Comparison of ENCODE assay signal across 15 cellular contexts in the genomic region with DNA sequence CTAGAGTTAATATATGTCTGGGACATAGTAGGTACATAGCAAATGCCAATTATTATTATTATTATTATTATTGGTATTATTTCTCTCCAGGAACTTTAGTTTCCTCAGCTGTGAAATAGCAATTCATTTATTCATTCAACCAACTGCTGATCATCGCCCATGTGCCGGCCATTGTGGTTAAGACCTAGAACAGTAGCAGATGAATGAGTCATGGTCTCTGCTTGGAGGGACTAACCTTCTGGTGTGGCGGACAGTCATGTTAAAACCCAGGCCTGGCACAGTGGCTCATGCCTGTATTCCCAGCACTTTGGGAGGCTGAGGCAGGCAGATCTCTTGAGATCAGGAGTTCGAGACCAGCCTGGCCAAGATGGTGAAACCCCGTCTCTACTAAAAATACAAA. TPM values are rescaled to one million over a fixed set of nuclear protein-coding genes. Genes with fewer than 3 reads are reported as not detected.
DNase-seq lines count a peak whose midpoint lies in the region; ATAC-seq, FAIRE-seq and TF ChIP-seq lines count a peak whose summit lies in the region.
"Had no signal": no experiment of that assay in that cellular context is flagged by ENCODE, and none has a peak within 500 bp of the region (broad histone marks: within the 10 kb centered on the region; RNA-seq: fewer than 3 reads in every experiment).

No MANE protein-coding gene starts in this region.

- H4K20me1 ChIP-seq in IMR-90 (ENCODE audit: insufficient read depth, low read length), result no peaks in the 10 kb centered on the region
- H4K20me1 ChIP-seq in astrocyte (ENCODE audit: insufficient read depth, low read length), result no peaks in the 10 kb centered on the region
- no peaks in the 10 kb centered on the region for H4K20me1 ChIP-seq in OCI-LY7 (ENCODE audit: insufficient read depth, low read length)

- H3K9ac ChIP-seq in IMR-90 (ENCODE audit: low read depth, low read length), result no peak overlapping the region
- H3K9ac ChIP-seq in astrocyte (ENCODE audit: low read length), result no peak overlapping the region

- H3K9me3 ChIP-seq in IMR-90 (ENCODE audit: control insufficient read depth, insufficient read depth, low read length), result peaks cover 2% of the 10 kb centered on the region; the same call in 1 of the 2 replicates
- no peaks in the 10 kb centered on the region for H3K9me3 ChIP-seq in astrocyte (ENCODE audit: insufficient read depth, low read depth, low read length)
- H3K9me3 ChIP-seq in OCI-LY7 (ENCODE audit: low read length), result no peaks in the 10 kb centered on the region
- H3K9me3 ChIP-seq: mucosa of descending colon had no signal

- 60% methylated on average over 1 of the region's 5 CpGs; no CpG with 5 or more reads in 1 of the 2 experiments for WGBS in IMR-90 (ENCODE audit: extremely low coverage in 2 of 2, insufficient read length in 1 of 2), 2 experiments

- H3K18ac ChIP-seq in IMR-90 (ENCODE audit: low read depth, low read length), result no peak overlapping the region

- H4K91ac ChIP-seq in IMR-90 (ENCODE audit: insufficient read depth, low read depth, low read length), result no peak overlapping the region

- H3K27me3 ChIP-seq in IMR-90 (ENCODE audit: control insufficient read depth, insufficient read depth, low read length) (peaks cover 14% of the 10 kb centered on the region), astrocyte (ENCODE audit: insufficient read depth, low read length) (peaks cover 2% of the 10 kb centered on the region)

- no peaks in the 10 kb centered on the region for H3K36me3 ChIP-seq in IMR-90 (ENCODE audit: control insufficient read depth, insufficient read depth, low read length)
- H3K36me3 ChIP-seq in astrocyte (ENCODE audit: insufficient read depth, low read length), result no peaks in the 10 kb centered on the region
- H3K36me3 ChIP-seq in OCI-LY7 (ENCODE audit: insufficient read depth, low read length), result no peaks in the 10 kb centered on the region

- H3K4me1 ChIP-seq in IMR-90 (ENCODE audit: control insufficient read depth, insufficient read depth, low read length) (no peaks in the 10 kb centered on the region; the same call in 1 of the 2 replicates), astrocyte (ENCODE audit: insufficient read depth, low read length) (no peaks in the 10 kb centered on the region), OCI-LY7 (ENCODE audit: insufficient read depth, low read length, poor library complexity, severe bottlenecking) (peaks cover 4% of the 10 kb centered on the region)

- CTCF ChIA-PET in IMR-90 (lab: Yijun Ruan, JAX) (interaction anchor here (0.6 kb wide), 1 partner anchor 71 kb away, joined by 5 read pairs; no protein-coding TSS in a partner anchor), OCI-LY7 (lab: Charles Lee; ENCODE audit: unreplicated experiment) (interaction anchor here (0.6 to 1.7 kb wide), 2 partner anchors 290 to 1369 kb away, joined by 3 to 5 read pairs; no protein-coding TSS in a partner anchor)

- no peaks in the 10 kb centered on the region for H3K79me1 ChIP-seq in IMR-90 (ENCODE audit: low read depth in 1 of 2, low read length in 2 of 2)

- no peaks in the 10 kb centered on the region for H3K79me2 ChIP-seq in astrocyte (ENCODE audit: insufficient read depth, low read length)
- H3K79me2 ChIP-seq in OCI-LY7 (ENCODE audit: insufficient read depth, low read depth, low read length), result no peaks in the 10 kb centered on the region

- H2BK15ac ChIP-seq in IMR-90 (ENCODE audit: low read depth, low read length), result no peak overlapping the region

- in situ Hi-C loops in IMR-90 (cut with MboI; ENCODE audit: low sequenced_read_pairs), result loop anchor here (10.0 to 25.0 kb wide), 2 partner anchors 107 to 235 kb away; a partner anchor contains a TSS

- H3K9me1 ChIP-seq in IMR-90 (ENCODE audit: insufficient read depth, low read length), result peaks cover 6% of the 10 kb centered on the region; the same call in 1 of the 2 replicates

- DNase-seq in AG20443 (ENCODE audit: low spot score) (peak; percentile 85), IMR-90 (peak; percentile 84), astrocyte (ENCODE audit: low read depth) (peak; percentile 79), foreskin melanocyte (peak; percentile 59), NOMO-1 treated with dmso at 0.1 percent for 144 hours (lab: John Stamatoyannopoulos, UW; ENCODE audit: unreplicated experiment) (no peak), activated T-cell treated with anti-CD3 and anti-CD28 coated beads for 4 hours (no peak), OCI-LY7 (ENCODE audit: low spot score) (no peak)
- no peak for DNase-seq in activated effector memory CD4-positive, alpha-beta T cell treated with Interleukin-2 at 50 U/mL for 16 hours
- DNase-seq: activated CD8-positive, alpha-beta T cell treated with anti-CD3 and anti-CD28 coated beads for 36 hours; effector memory CD4-positive, alpha-beta T cell; mucosa of descending colon; NCI-H2171 treated with DMSO at 0.1 percent for 48 hours had no signal

- no peak overlapping the region for H2BK20ac ChIP-seq in IMR-90 (ENCODE audit: low read depth, low read length)

- H3K36me3 Mint-ChIP-seq in astrocyte (ENCODE audit: low read depth, unreplicated experiment), result no peaks in the 10 kb centered on the region

- H4K8ac ChIP-seq in IMR-90 (ENCODE audit: low read depth in 2 of 2, low read length in 2 of 2), result no peak overlapping the region

- TF ChIP-seq POLR2A in IMR-90 (IDR thresholded peaks at IDR 0.05; ENCODE audit: low read depth, low read length), result no peak

- no peaks in the 10 kb centered on the region for H3K4me1 Mint-ChIP-seq in astrocyte (ENCODE audit: low read depth, unreplicated experiment)
- H3K4me1 Mint-ChIP-seq: B cell had no signal

- POLR2A ChIA-PET in IMR-90 (lab: Charles Lee; ENCODE audit: unreplicated experiment), result no interaction called here
- POLR2A ChIA-PET in OCI-LY7 (lab: Charles Lee), result interaction anchor here (0.7 kb wide), 1 partner anchor 286 kb away, joined by 3 read pairs; no protein-coding TSS in a partner anchor

- no peak overlapping the region for H4K5ac ChIP-seq in IMR-90 (ENCODE audit: low read depth, low read length)

- H3K27ac ChIP-seq in IMR-90 (ENCODE audit: insufficient read depth, low read length) (no peak overlapping the region), astrocyte (ENCODE audit: low read depth, low read length) (no peak overlapping the region), OCI-LY7 (ENCODE audit: low read depth, low read length, poor library complexity, severe bottlenecking) (no peak overlapping the region)
- H3K27ac ChIP-seq: SK-N-MC had no signal

- peak overlapping the region; percentile 43 for H2AFZ ChIP-seq in IMR-90 (replicated peaks; ENCODE audit: low read length, poor library complexity)
- H2AFZ ChIP-seq in astrocyte (ENCODE audit: low read depth, low read length), result no peak overlapping the region
- H2AFZ ChIP-seq in OCI-LY7 (ENCODE audit: low read length), result no peak overlapping the region

- H3K4me2 ChIP-seq in IMR-90 (ENCODE audit: low read depth, low read length) (no peak overlapping the region), astrocyte (ENCODE audit: low read length) (no peak overlapping the region), OCI-LY7 (ENCODE audit: low read length) (no peak overlapping the region)

- H3K56ac ChIP-seq in IMR-90 (ENCODE audit: extremely low read depth, insufficient read depth, low read length), result no peak overlapping the region

- no peak overlapping the region for H3K4me3 Mint-ChIP-seq in astrocyte (ENCODE audit: unreplicated experiment)
- H3K4me3 Mint-ChIP-seq: activated CD8-positive, alpha-beta T cell treated with anti-CD3 and anti-CD28 coated beads for 36 hours; B cell had no signal

- no peak overlapping the region for H3K27ac Mint-ChIP-seq in astrocyte (ENCODE audit: unreplicated experiment)
- H3K27ac Mint-ChIP-seq: activated CD8-positive, alpha-beta T cell treated with anti-CD3 and anti-CD28 coated beads for 36 hours; B cell had no signal

- BruUV-seq in IMR-90 (replicated peaks; lab: Mats Ljungman, UMichigan), result no TSS peak
- no TSS peak for BruUV-seq in OCI-LY7 (replicated peaks; lab: Mats Ljungman, UMichigan)

- no peak for ATAC-seq in IMR-90 (ENCODE audit: low read depth)
- ATAC-seq: mucosa of descending colon had no signal

- dilution Hi-C loops in IMR-90 (cut with HindIII; ENCODE audit: low sequenced_read_pairs, unreplicated experiment), result no loop called here

- no peak for TF ChIP-seq CTCF in IMR-90 (conservative IDR thresholded peaks at IDR 0.05; ENCODE audit: low read depth, low read length)
- TF ChIP-seq CTCF in astrocyte (IDR thresholded peaks at IDR 0.05; ENCODE audit: insufficient read depth, low read depth, low read length), result no peak
- TF ChIP-seq CTCF in OCI-LY7 (conservative IDR thresholded peaks at IDR 0.05; ENCODE audit: low read length), result no peak

- H3K4me3 ChIP-seq in IMR-90 (ENCODE audit: insufficient read depth, low read depth, low read length) (no peak overlapping the region), astrocyte (ENCODE audit: insufficient read depth, low read depth, low read length) (no peak overlapping the region), OCI-LY7 (ENCODE audit: low read depth, low read length, poor library complexity, severe bottlenecking) (no peak overlapping the region)
- H3K4me3 ChIP-seq: mucosa of descending colon, SK-N-MC had no signal

- FAIRE-seq in astrocyte (lab: Jason Lieb, UNC), result no peak
- FAIRE-seq: keratinocyte had no signal

- intact Hi-C loops in IMR-90 (cut with micrococcal nuclease), result loop anchor here (5.0 to 10.0 kb wide), 4 partner anchors 87 to 277 kb away; a partner anchor contains a TSS
- intact Hi-C loops in OCI-LY7 (cut with micrococcal nuclease; ENCODE audit: unreplicated experiment), result loop anchor here (1.0 to 5.0 kb wide), 3 partner anchors 15 to 293 kb away; no protein-coding TSS in a partner anchor

- H2AK9ac ChIP-seq in IMR-90 (replicated peaks; ENCODE audit: low read depth, low read length, poor library complexity), result no peak overlapping the region

- H2BK5ac ChIP-seq in IMR-90 (ENCODE audit: low read depth, low read length, poor library complexity, severe bottlenecking), result no peak overlapping the region

- H3K9me2 ChIP-seq in OCI-LY7 (ENCODE audit: insufficient read depth, low read length), result no peaks in the 10 kb centered on the region

- TF ChIP-seq RAD21 in IMR-90 (IDR thresholded peaks at IDR 0.05; ENCODE audit: low read length), result no peak

- H3K14ac ChIP-seq in IMR-90 (replicated peaks; ENCODE audit: low read depth, low read length), result no peak overlapping the region

- no peak overlapping the region for H3K4ac ChIP-seq in IMR-90 (ENCODE audit: low read depth, low read length)

- H2BK120ac ChIP-seq in IMR-90 (ENCODE audit: low read depth, low read length), result no peak overlapping the region

- peaks cover 1% of the 10 kb centered on the region for H3K9me3 Mint-ChIP-seq in astrocyte (ENCODE audit: unreplicated experiment)
- H3K9me3 Mint-ChIP-seq: activated CD8-positive, alpha-beta T cell treated with anti-CD3 and anti-CD28 coated beads for 36 hours had no signal

- no peak overlapping the region for H2AK5ac ChIP-seq in IMR-90 (ENCODE audit: low read depth, low read length)

- H3K23ac ChIP-seq in IMR-90 (ENCODE audit: low read depth, low read length), result no peak overlapping the region

- H3K27me3 Mint-ChIP-seq in astrocyte (ENCODE audit: low read depth, unreplicated experiment), result peaks cover 16% of the 10 kb centered on the region
- H3K27me3 Mint-ChIP-seq: activated CD8-positive, alpha-beta T cell treated with anti-CD3 and anti-CD28 coated beads for 36 hours; B cell had no signal

RNA-seq across cellular contexts. Expression of a gene that starts 23.8 kb away (rescaled TPM):
- total RNA-seq in IMR-90 (2012; rRNA removed) (3.6 and 4.5 TPM in 2 replicates), astrocyte (7.9 and 8.0 TPM in 2 replicates), OCI-LY7 (2022) (30.3 and 36.2 TPM in 2 replicates)
- 13.5 and 14.4 TPM in 2 replicates for polyA plus RNA-seq in IMR-90 (2012; rRNA removed)
- 9.9 and 15.1 TPM in 2 replicates for polyA plus RNA-seq in IMR-90 (2012; cell fraction: cytosol; rRNA removed)
- polyA plus RNA-seq in IMR-90 (2012; cell fraction: nucleus; rRNA removed; ENCODE audit: low replicate concordance), result 19.7 and 24.6 TPM in 2 replicates
- 12.6 and 14.9 TPM in 2 replicates for total RNA-seq in OCI-LY7 (2014; rRNA removed; shearing (Covaris generic))

Comparison
In these comparisons a context has a peak if more than half of its experiments do, and no peak if none do; other contexts are left out.
1. DNase-seq: peak in AG20443 (single experiment), IMR-90 (single experiment), astrocyte (single experiment) and foreskin melanocyte (single experiment); none in activated effector memory CD4-positive, alpha-beta T cell treated with Interleukin-2 at 50 U/mL for 16 hours (single experiment), NOMO-1 treated with dmso at 0.1 percent for 144 hours (single experiment), activated T-cell treated with anti-CD3 and anti-CD28 coated beads for 4 hours (single experiment) and OCI-LY7 (single experiment).